Comparison of ENCODE assay signal across 23 cellular contexts in the genomic region with DNA sequence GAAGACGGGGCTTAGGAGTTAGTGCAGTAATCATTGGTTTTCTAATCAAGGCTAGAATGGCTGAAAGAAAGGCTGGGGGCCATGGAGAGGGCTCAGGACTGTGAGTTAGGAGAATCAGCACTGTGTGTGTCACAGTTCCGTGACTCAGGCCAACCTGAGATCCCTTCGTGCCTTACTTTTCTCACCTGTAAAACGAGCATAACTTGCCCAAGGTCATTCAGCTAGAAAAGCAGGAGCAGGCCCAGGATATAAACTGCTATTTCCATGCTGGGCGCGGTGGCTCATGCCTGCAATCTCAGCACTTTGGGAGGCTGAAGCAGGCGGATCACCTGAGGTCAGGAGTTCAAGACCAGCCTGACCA. TPM values are rescaled to one million over a fixed set of nuclear protein-coding genes. Genes with fewer than 3 reads are reported as not detected.
DNase-seq lines count a peak whose midpoint lies in the region; ATAC-seq and TF ChIP-seq lines count a peak whose summit lies in the region.
"Had no signal": no experiment of that assay in that cellular context is flagged by ENCODE, and none has a peak within 500 bp of the region (broad histone marks: within the 10 kb centered on the region; RNA-seq: fewer than 3 reads in every experiment).

No MANE protein-coding gene starts in this region.

- no peak for DNase-seq in esophagus muscularis mucosa (ENCODE audit: extremely low spot score)
- no peak for DNase-seq in stimulated activated CD4-positive, alpha-beta T cell treated with anti-CD3 and anti-CD28 coated beads, Interleukin-12 subunit alpha, Interleukin-12 subunit beta, amount 100 ng/mL, for 4 hours
- DNase-seq: activated CD4-positive, alpha-beta T cell treated with anti-CD3 and anti-CD28 coated beads, Interleukin-2, amount 10 ng/mL, durations not matched to agents 7 days and 5 days; activated naive CD8-positive, alpha-beta T cell treated with anti-CD3 and anti-CD28 coated beads for 36 hours; CD4-positive, alpha-beta memory T cell; GDM1; MV-4-11; NCI-H187; NCI-H2227 treated with DMSO at 0.1 percent for 48 hours; NCI-H774; SHP77 treated with DMSO at 0.1 percent for 48 hours; T-cell had no signal

- no peak for TF ChIP-seq POLR2A in esophagus muscularis mucosa (IDR thresholded peaks at IDR 0.05; ENCODE audit: low read depth)

- TF ChIP-seq EP300 in esophagus muscularis mucosa (IDR thresholded peaks at IDR 0.05) = no peak

- H3K27ac ChIP-seq in esophagus muscularis mucosa (replicated peaks in 1 of 4) = peak overlapping the region; percentile 16 to 60 (median 34)
- H3K27ac ChIP-seq in stomach smooth muscle (ENCODE audit: low read length) = peak overlapping the region; percentile 31
- H3K27ac ChIP-seq: thoracic aorta had no signal

- H3K4me1 ChIP-seq in esophagus muscularis mucosa (peaks cover 21 to 36% (median 33%) of the 10 kb centered on the region in 4 donors), stomach smooth muscle (ENCODE audit: control insufficient read depth, insufficient read depth, low read length) (peaks cover 29% of the 10 kb centered on the region)

- H3K4me3 Mint-ChIP-seq in brain (peak overlapping the region in 3 of 5 experiments; percentile 35 to 57 (median 57)), nephron (peak overlapping the region in 2 of 3 experiments; percentile 42 to 61)
- H3K4me3 Mint-ChIP-seq: activated CD4-positive, alpha-beta T cell treated with anti-CD3 and anti-CD28 coated beads, Interleukin-2, amount 10 ng/mL, durations not matched to agents 7 days and 5 days; activated naive CD8-positive, alpha-beta T cell treated with anti-CD3 and anti-CD28 coated beads for 36 hours; CD4-positive, alpha-beta memory T cell; stimulated activated effector memory CD8-positive, alpha-beta T cell treated with anti-CD3 and anti-CD28 coated beads, Interleukin-12 subunit alpha, Interleukin-12 subunit beta, amount 100 ng/mL, for 72 hours; T-cell had no signal

- H3K9me3 ChIP-seq in esophagus muscularis mucosa (no peaks in the 10 kb centered on the region), stomach smooth muscle (ENCODE audit: control insufficient read depth in 2 of 2, low read length in 2 of 2) (no peaks in the 10 kb centered on the region)
- H3K9me3 ChIP-seq: mucosa of descending colon, thoracic aorta had no signal

- H3K27ac Mint-ChIP-seq in brain (peak overlapping the region in 4 of 5 experiments; percentile 61 to 90 (median 82)), nephron (peak overlapping the region in 2 of 3 experiments; percentile 88 to 98)
- H3K27ac Mint-ChIP-seq: activated CD4-positive, alpha-beta T cell treated with anti-CD3 and anti-CD28 coated beads, Interleukin-2, amount 10 ng/mL, durations not matched to agents 7 days and 5 days; activated naive CD8-positive, alpha-beta T cell treated with anti-CD3 and anti-CD28 coated beads for 36 hours; activated T-helper 2 cell treated with anti-CD3 and anti-CD28 coated beads, Interferon-gamma antibody, Interleukin-2, Interleukin-4, amounts not matched to agents 10 μg/mL and 5 μg/mL and 100 μg/mL, durations not matched to agents 14 hours and 24 hours and 36 hours; CD4-positive, alpha-beta memory T cell; stimulated activated effector memory CD8-positive, alpha-beta T cell treated with anti-CD3 and anti-CD28 coated beads, Interleukin-12 subunit alpha, Interleukin-12 subunit beta, amount 100 ng/mL, for 72 hours had no signal

- H3K36me3 Mint-ChIP-seq in brain (no peaks in the 10 kb centered on the region), nephron (ENCODE audit: low read depth) (no peaks in the 10 kb centered on the region)
- H3K36me3 Mint-ChIP-seq: activated naive CD8-positive, alpha-beta T cell treated with anti-CD3 and anti-CD28 coated beads for 36 hours; CD4-positive, alpha-beta memory T cell; stimulated activated effector memory CD8-positive, alpha-beta T cell treated with anti-CD3 and anti-CD28 coated beads, Interleukin-12 subunit alpha, Interleukin-12 subunit beta, amount 100 ng/mL, for 72 hours; T-cell had no signal

- no peak for TF ChIP-seq CTCF in brain (conservative IDR thresholded peaks at IDR 0.05)
- TF ChIP-seq CTCF in esophagus muscularis mucosa (IDR thresholded peaks at IDR 0.05) = no peak
- TF ChIP-seq CTCF in nephron (IDR thresholded peaks at IDR 0.05; ENCODE audit: unreplicated experiment in 3 of 3) = no peak

- H3K27me3 Mint-ChIP-seq in brain (no peaks in the 10 kb centered on the region), nephron (ENCODE audit: low read depth) (no peaks in the 10 kb centered on the region)

- H3K9me3 Mint-ChIP-seq in brain (no peaks in the 10 kb centered on the region), nephron (no peaks in the 10 kb centered on the region)
- H3K9me3 Mint-ChIP-seq: activated CD4-positive, alpha-beta T cell treated with anti-CD3 and anti-CD28 coated beads, Interleukin-2, amount 10 ng/mL, durations not matched to agents 7 days and 5 days; activated naive CD8-positive, alpha-beta T cell treated with anti-CD3 and anti-CD28 coated beads for 36 hours; activated T-helper 2 cell treated with anti-CD3 and anti-CD28 coated beads, Interferon-gamma antibody, Interleukin-2, Interleukin-4, amounts not matched to agents 10 μg/mL and 5 μg/mL and 100 μg/mL, durations not matched to agents 14 hours and 24 hours and 36 hours; CD4-positive, alpha-beta memory T cell; stimulated activated effector memory CD8-positive, alpha-beta T cell treated with anti-CD3 and anti-CD28 coated beads, Interleukin-12 subunit alpha, Interleukin-12 subunit beta, amount 100 ng/mL, for 72 hours; T-cell had no signal

- ATAC-seq in GM21390 (IDR thresholded peaks at IDR 0.05; ENCODE audit: unreplicated experiment) (no peak), HG03460 (IDR thresholded peaks at IDR 0.05; ENCODE audit: unreplicated experiment) (no peak)
- ATAC-seq: stimulated activated effector memory CD8-positive, alpha-beta T cell treated with anti-CD3 and anti-CD28 coated beads, Interleukin-12 subunit alpha, Interleukin-12 subunit beta, amount 100 ng/mL, for 72 hours; T-cell had no signal

- WGBS in esophagus muscularis mucosa = 79% methylated on average over 6 of the region's 7 CpGs

- H3K9ac ChIP-seq in stomach smooth muscle (ENCODE audit: low read length in 2 of 2) = no peak overlapping the region

- H3K4me1 Mint-ChIP-seq in brain (peaks cover 94% of the 10 kb centered on the region), nephron (peaks cover 41% of the 10 kb centered on the region)
- H3K4me1 Mint-ChIP-seq: activated CD4-positive, alpha-beta T cell treated with anti-CD3 and anti-CD28 coated beads, Interleukin-2, amount 10 ng/mL, durations not matched to agents 7 days and 5 days; activated naive CD8-positive, alpha-beta T cell treated with anti-CD3 and anti-CD28 coated beads for 36 hours; CD4-positive, alpha-beta memory T cell; stimulated activated effector memory CD8-positive, alpha-beta T cell treated with anti-CD3 and anti-CD28 coated beads, Interleukin-12 subunit alpha, Interleukin-12 subunit beta, amount 100 ng/mL, for 72 hours; T-cell had no signal

- intact Hi-C loops in esophagus muscularis mucosa (cut with DNase I) = no loop called here

- H3K36me3 ChIP-seq in esophagus muscularis mucosa = no peaks in the 10 kb centered on the region
- H3K36me3 ChIP-seq in stomach smooth muscle (ENCODE audit: control insufficient read depth in 2 of 2, insufficient read depth in 2 of 2, low read length in 2 of 2) = no peaks in the 10 kb centered on the region
- H3K36me3 ChIP-seq: thoracic aorta had no signal

- H3K27me3 ChIP-seq in esophagus muscularis mucosa (no peaks in the 10 kb centered on the region), stomach smooth muscle (ENCODE audit: control insufficient read depth in 1 of 2, insufficient read depth in 2 of 2, low read length in 2 of 2) (no peaks in the 10 kb centered on the region)

- H3K4me3 ChIP-seq in esophagus muscularis mucosa (no peak overlapping the region), stomach smooth muscle (ENCODE audit: low read length in 2 of 2) (no peak overlapping the region)
- H3K4me3 ChIP-seq: mucosa of descending colon, thoracic aorta had no signal

RNA-seq across cellular contexts. Expression of gene PKNOX2, which starts 50.6 kb away (rescaled TPM):
- polyA plus RNA-seq in brain (ENCODE audit: insufficient read depth, low read depth, low replicate concordance) = 6.4 TPM
- total RNA-seq in esophagus muscularis mucosa = 1 to 10 TPM in 3 of 4 donors, under 1 TPM in 1; 0.83 to 4.1 (median 2.5) TPM
- total RNA-seq: activated CD4-positive, alpha-beta T cell treated with anti-CD3 and anti-CD28 coated beads, Interleukin-2, amount 10 ng/mL, durations not matched to agents 7 days and 5 days; activated naive CD8-positive, alpha-beta T cell treated with anti-CD3 and anti-CD28 coated beads for 36 hours; activated T-helper 2 cell treated with anti-CD3 and anti-CD28 coated beads, Interferon-gamma antibody, Interleukin-2, Interleukin-4, amounts not matched to agents 10 μg/mL and 5 μg/mL and 100 μg/mL, durations not matched to agents 14 hours and 24 hours and 36 hours; CD4-positive, alpha-beta memory T cell; HT-29; OCI-LY7 had no signal
- polyA plus RNA-seq: CD4-positive, alpha-beta memory T cell had no signal
